In genomic region chr10:95441547-95441923, GRCh38 we compare ENCODE assay signal across 17 cellular contexts.
DNase-seq lines count a peak whose midpoint lies in the region; ATAC-seq and TF ChIP-seq lines count a peak whose summit lies in the region.
"Had no signal": no experiment of that assay in that cellular context is flagged by ENCODE, and none has a peak within 500 bp of the region (broad histone marks: within the 10 kb centered on the region; RNA-seq: fewer than 3 reads in every experiment).

No MANE protein-coding gene starts in this region.

- H3F3A ChIP-seq in neural progenitor cell (ENCODE audit: low read depth): no peaks in the 10 kb centered on the region

- no peaks in the 10 kb centered on the region for H3K36me3 Mint-ChIP-seq in stimulated activated naive B cell treated with anti-CD40 and anti-IgM and Interleukin-4, amounts not matched to agents 10 μg/mL and 1 μg/mL and 100 μg/mL, for 72 hours
- H3K36me3 Mint-ChIP-seq in neural progenitor cell: no peaks in the 10 kb centered on the region
- H3K36me3 Mint-ChIP-seq: activated CD4-positive, alpha-beta memory T cell treated with anti-CD3 and anti-CD28 coated beads for 36 hours; memory B cell; T-cell had no signal

- H4K20me1 ChIP-seq in neural progenitor cell (ENCODE audit: low read depth): no peaks in the 10 kb centered on the region

- H3K9ac ChIP-seq in neural progenitor cell: no peak overlapping the region

- no peaks in the 10 kb centered on the region for H3K9me3 ChIP-seq in esophagus (ENCODE audit: control insufficient read depth in 2 of 2, insufficient read depth in 1 of 2, low read depth in 1 of 2, low read length in 1 of 2)
- no peaks in the 10 kb centered on the region for H3K9me3 ChIP-seq in neural progenitor cell (ENCODE audit: low read depth)
- H3K9me3 ChIP-seq: ovary had no signal

- H3K36me3 ChIP-seq in esophagus (ENCODE audit: control insufficient read depth in 2 of 2, insufficient read depth in 2 of 2, low read length in 1 of 2) (no peaks in the 10 kb centered on the region), neural progenitor cell (no peaks in the 10 kb centered on the region)
- H3K36me3 ChIP-seq: cardiac muscle cell, ovary had no signal

- peaks cover 0 to 2% of the 10 kb centered on the region in 2 donors for H3K4me1 Mint-ChIP-seq in stimulated activated naive B cell treated with anti-CD40 and anti-IgM and Interleukin-4, amounts not matched to agents 10 μg/mL and 1 μg/mL and 100 μg/mL, for 72 hours
- peaks cover 2% of the 10 kb centered on the region for H3K4me1 Mint-ChIP-seq in neural progenitor cell
- H3K4me1 Mint-ChIP-seq: B cell had no signal

- H2AFZ ChIP-seq in neural progenitor cell (replicated peaks): no peak overlapping the region

- H3K4me2 ChIP-seq in neural progenitor cell: no peak overlapping the region

- peak overlapping the region; percentile 27 to 57 for H3K27ac ChIP-seq in esophagus (ENCODE audit: low read depth in 2 of 2, low read length in 1 of 2)
- no peak overlapping the region for H3K27ac ChIP-seq in neural progenitor cell
- H3K27ac ChIP-seq: cardiac muscle cell, epithelial cell of prostate, ovary had no signal

- WGBS in esophagus, 2 donors: 78 to 92% methylated on average over 2 of the region's 2 CpGs

- H3K4me1 ChIP-seq in esophagus (ENCODE audit: control insufficient read depth in 2 of 2, insufficient read depth in 2 of 2, low read length in 1 of 2) (no peaks in the 10 kb centered on the region), neural progenitor cell (no peaks in the 10 kb centered on the region)

- no peak overlapping the region for H3K27ac Mint-ChIP-seq in stimulated activated naive B cell treated with anti-CD40 and anti-IgM and Interleukin-4, amounts not matched to agents 10 μg/mL and 1 μg/mL and 100 μg/mL, for 72 hours
- H3K27ac Mint-ChIP-seq in neural progenitor cell: no peak overlapping the region
- H3K27ac Mint-ChIP-seq: activated CD4-positive, alpha-beta memory T cell treated with anti-CD3 and anti-CD28 coated beads for 36 hours; B cell; memory B cell; T-cell had no signal

- DNase-seq in stimulated activated naive B cell treated with anti-CD40 and anti-IgM and Interleukin-4, amounts not matched to agents 10 μg/mL and 1 μg/mL and 100 μg/mL, for 72 hours: no peak
- DNase-seq in NCI-H524 treated with DMSO at 0.1 percent for 48 hours (lab: John Stamatoyannopoulos, UW) (no peak), neural progenitor cell (ENCODE audit: low spot score) (no peak)
- DNase-seq: activated CD4-positive, alpha-beta memory T cell treated with anti-CD3 and anti-CD28 coated beads for 36 hours; KG1; NCI-H2029; ovary; T-cell had no signal

- H3K4me3 ChIP-seq in esophagus (ENCODE audit: low read depth in 1 of 2, low read length in 2 of 2): no peak overlapping the region
- H3K4me3 ChIP-seq in neural progenitor cell: no peak overlapping the region
- H3K4me3 ChIP-seq: cardiac muscle cell, ovary had no signal

- H3K9me3 Mint-ChIP-seq in stimulated activated naive B cell treated with anti-CD40 and anti-IgM and Interleukin-4, amounts not matched to agents 10 μg/mL and 1 μg/mL and 100 μg/mL, for 72 hours: no peaks in the 10 kb centered on the region
- H3K9me3 Mint-ChIP-seq in neural progenitor cell: no peaks in the 10 kb centered on the region
- H3K9me3 Mint-ChIP-seq: activated CD4-positive, alpha-beta memory T cell treated with anti-CD3 and anti-CD28 coated beads for 36 hours; memory B cell; T-cell had no signal

- H3K79me2 ChIP-seq in neural progenitor cell (ENCODE audit: low read depth): no peaks in the 10 kb centered on the region

- ATAC-seq in GM18517 (IDR thresholded peaks at IDR 0.05; ENCODE audit: unreplicated experiment) (peak; percentile 26), GM21423 (IDR thresholded peaks at IDR 0.05; ENCODE audit: unreplicated experiment) (peak; percentile 14), HG03108 (IDR thresholded peaks at IDR 0.05; ENCODE audit: unreplicated experiment) (peak; percentile 16), HG02938 (IDR thresholded peaks at IDR 0.05; ENCODE audit: unreplicated experiment) (no peak)
- no peak for ATAC-seq in stimulated activated naive B cell treated with anti-CD40 and anti-IgM and Interleukin-4, amounts not matched to agents 10 μg/mL and 1 μg/mL and 100 μg/mL, for 72 hours (replicated peaks)
- ATAC-seq: T-cell had no signal

- H3K4me3 Mint-ChIP-seq in stimulated activated naive B cell treated with anti-CD40 and anti-IgM and Interleukin-4, amounts not matched to agents 10 μg/mL and 1 μg/mL and 100 μg/mL, for 72 hours: no peak overlapping the region
- no peak overlapping the region for H3K4me3 Mint-ChIP-seq in neural progenitor cell
- H3K4me3 Mint-ChIP-seq: activated CD4-positive, alpha-beta memory T cell treated with anti-CD3 and anti-CD28 coated beads for 36 hours; B cell; memory B cell; T-cell had no signal

- no peak for TF ChIP-seq CTCF in neural progenitor cell (IDR thresholded peaks at IDR 0.05)

- H3K27me3 Mint-ChIP-seq in stimulated activated naive B cell treated with anti-CD40 and anti-IgM and Interleukin-4, amounts not matched to agents 10 μg/mL and 1 μg/mL and 100 μg/mL, for 72 hours: peaks cover 0 to 9% of the 10 kb centered on the region in 2 donors
- H3K27me3 Mint-ChIP-seq in neural progenitor cell (ENCODE audit: insufficient read depth, low read depth): peaks cover 7% of the 10 kb centered on the region

- H3K27me3 ChIP-seq in esophagus (ENCODE audit: control insufficient read depth in 1 of 2, insufficient read depth in 2 of 2, low read length in 2 of 2): no peaks in the 10 kb centered on the region
- no peaks in the 10 kb centered on the region for H3K27me3 ChIP-seq in neural progenitor cell
- H3K27me3 ChIP-seq: cardiac muscle cell, ovary had no signal

Comparison
In these comparisons a context has a peak if more than half of its experiments do, and no peak if none do; other contexts are left out.
1. ATAC-seq: peak in GM18517 (single experiment), GM21423 (single experiment) and HG03108 (single experiment); none in HG02938 (single experiment) and stimulated activated naive B cell treated with anti-CD40 and anti-IgM and Interleukin-4, amounts not matched to agents 10 μg/mL and 1 μg/mL and 100 μg/mL, for 72 hours (0 of 2).